ENCODE assay signal across 1 cellular context in the genomic region with DNA sequence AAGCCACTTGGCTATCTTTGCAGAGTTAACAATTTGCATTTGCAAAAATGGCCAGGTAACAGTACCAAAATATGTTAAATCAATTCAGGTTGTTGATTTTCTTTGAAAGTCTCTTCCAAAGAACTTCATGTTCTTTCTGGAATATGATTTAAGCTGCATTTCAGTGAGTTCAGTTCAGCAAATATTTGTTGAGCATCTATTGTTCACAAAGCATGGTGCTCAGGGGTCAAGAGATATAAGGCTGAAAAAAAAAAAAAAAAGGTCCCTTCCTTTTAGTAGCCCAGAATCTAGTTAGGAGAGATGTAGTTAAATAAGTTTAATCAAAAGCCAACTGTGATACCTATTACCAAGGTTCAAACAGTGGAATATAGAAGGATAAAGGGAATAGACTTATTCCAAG.
TF ChIP-seq lines count a peak whose summit lies in the region.

No MANE protein-coding gene starts in this region.

TF ChIP-seq in liver, 16 proteins besides CTCF, POLR2A, EP300 and RAD21 (continued from another document):
- TF ChIP-seq, protein P1, sequence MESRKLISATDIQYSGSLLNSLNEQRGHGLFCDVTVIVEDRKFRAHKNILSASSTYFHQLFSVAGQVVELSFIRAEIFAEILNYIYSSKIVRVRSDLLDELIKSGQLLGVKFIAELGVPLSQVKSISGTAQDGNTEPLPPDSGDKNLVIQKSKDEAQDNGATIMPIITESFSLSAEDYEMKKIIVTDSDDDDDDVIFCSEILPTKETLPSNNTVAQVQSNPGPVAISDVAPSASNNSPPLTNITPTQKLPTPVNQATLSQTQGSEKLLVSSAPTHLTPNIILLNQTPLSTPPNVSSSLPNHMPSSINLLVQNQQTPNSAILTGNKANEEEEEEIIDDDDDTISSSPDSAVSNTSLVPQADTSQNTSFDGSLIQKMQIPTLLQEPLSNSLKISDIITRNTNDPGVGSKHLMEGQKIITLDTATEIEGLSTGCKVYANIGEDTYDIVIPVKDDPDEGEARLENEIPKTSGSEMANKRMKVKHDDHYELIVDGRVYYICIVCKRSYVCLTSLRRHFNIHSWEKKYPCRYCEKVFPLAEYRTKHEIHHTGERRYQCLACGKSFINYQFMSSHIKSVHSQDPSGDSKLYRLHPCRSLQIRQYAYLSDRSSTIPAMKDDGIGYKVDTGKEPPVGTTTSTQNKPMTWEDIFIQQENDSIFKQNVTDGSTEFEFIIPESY (IDR thresholded peaks at IDR 0.05) = no peak
- TF ChIP-seq GABPA (IDR thresholded peaks at IDR 0.05 in 1 of 2, conservative IDR thresholded peaks at IDR 0.05 in 1 of 2) (no peak), NR2F2 (IDR thresholded peaks at IDR 0.05) (peak; percentile 32), JUND (IDR thresholded peaks at IDR 0.05) (peak in 1 of 2 donors; percentile 38)
- TF ChIP-seq, protein P2, sequence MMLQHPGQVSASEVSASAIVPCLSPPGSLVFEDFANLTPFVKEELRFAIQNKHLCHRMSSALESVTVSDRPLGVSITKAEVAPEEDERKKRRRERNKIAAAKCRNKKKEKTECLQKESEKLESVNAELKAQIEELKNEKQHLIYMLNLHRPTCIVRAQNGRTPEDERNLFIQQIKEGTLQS (IDR thresholded peaks at IDR 0.05) = no peak
TF ChIP-seq in liver: peak in this region for 8.
